8 cellular contexts compared by ENCODE assay signal in genomic region chr12:48197549-48197966, GRCh38. TPM values are rescaled to one million over a fixed set of nuclear protein-coding genes. Genes with fewer than 3 reads are reported as not detected.
A peak's percentile ranks its signal among the peaks of the same experiment; 100 is the strongest.
DNase-seq lines count a peak whose midpoint lies in the region; ATAC-seq and TF ChIP-seq lines count a peak whose summit lies in the region.

No MANE protein-coding gene starts in this region.

- ATAC-seq in GM23338 = peak; percentile 12
- ATAC-seq in right cardiac atrium = peak; percentile 46 to 61

- in situ Hi-C loops in G401 (cut with HindIII; ENCODE audit: low sequenced_read_pairs) = no loop called here

- peak overlapping the region; percentile 75 for H3K4me2 ChIP-seq in GM23338

- H3K27ac ChIP-seq in GM23338 (ENCODE audit: low read depth) (peak overlapping the region; percentile 74), right cardiac atrium (ENCODE audit: low read length) (peak overlapping the region; percentile 100)

- peaks cover 11% of the 10 kb centered on the region for H3K36me3 Mint-ChIP-seq in GM23338 (ENCODE audit: low read depth)

- H3K4me1 ChIP-seq in GM23338 (ENCODE audit: insufficient read depth) (peaks cover 8% of the 10 kb centered on the region), adipocyte (ENCODE audit: control insufficient read depth, insufficient read depth, low read length) (peaks cover 40% of the 10 kb centered on the region), right cardiac atrium (ENCODE audit: control insufficient read depth, insufficient read depth, low read length) (peaks cover 4% of the 10 kb centered on the region)

- DNase-seq in G401 (ENCODE audit: low spot score) (peak; percentile 86), GM23338 (ENCODE audit: low spot score) (peak; percentile 50), NCI-H1092 treated with DMSO at 0.1 percent for 48 hours (lab: John Stamatoyannopoulos, UW) (peak; percentile 92), adipocyte (ENCODE audit: low read depth) (peak; percentile 61), right cardiac atrium (no peak), retinal pigment epithelial cell (ENCODE audit: low read depth) (no peak), cortex of kidney (lab: John Stamatoyannopoulos, UW) (no peak), dedifferentiated amniotic fluid mesenchymal stem cell (ENCODE audit: extremely low spot score) (no peak)

- H3K9me2 ChIP-seq in GM23338 (ENCODE audit: insufficient read depth) = no peaks in the 10 kb centered on the region

- peak overlapping the region; percentile 96 for H3K9ac ChIP-seq in adipocyte (ENCODE audit: low read length)

- H3F3A ChIP-seq in GM23338 (replicated peaks; ENCODE audit: low read depth) = no peaks in the 10 kb centered on the region

- peaks cover 10% of the 10 kb centered on the region; the same call in 2 of the 3 replicates for H3K4me1 Mint-ChIP-seq in GM23338

- peaks cover 39% of the 10 kb centered on the region for H3K27me3 Mint-ChIP-seq in GM23338 (ENCODE audit: insufficient read depth, low read depth, poor library complexity)

- peak overlapping the region; percentile 79 for H3K4me3 Mint-ChIP-seq in GM23338

- TF ChIP-seq CTCF in GM23338 (conservative IDR thresholded peaks at IDR 0.05; ENCODE audit: low read depth in 2 of 2) = peak; percentile 48 to 75
- peak; percentile 60 for TF ChIP-seq CTCF in retinal pigment epithelial cell (conservative IDR thresholded peaks at IDR 0.05; ENCODE audit: low read depth, low read length)

- H3K9me3 ChIP-seq in adipocyte (ENCODE audit: control insufficient read depth, low read length) = no peaks in the 10 kb centered on the region
- no peaks in the 10 kb centered on the region for H3K9me3 ChIP-seq in right cardiac atrium (ENCODE audit: control insufficient read depth, low read length)

- under 1% methylated on average over 10 of the region's 10 CpGs for WGBS in right cardiac atrium

- H3K27ac Mint-ChIP-seq in GM23338 = peak overlapping the region; percentile 85

- H3K9me3 Mint-ChIP-seq in GM23338 = peaks cover 9% of the 10 kb centered on the region

- H2AFZ ChIP-seq in GM23338 = peak overlapping the region; percentile 88

- no peaks in the 10 kb centered on the region for H3K36me3 ChIP-seq in GM23338 (ENCODE audit: insufficient read depth)
- H3K36me3 ChIP-seq in adipocyte (ENCODE audit: control insufficient read depth, insufficient read depth, low read length, severe bottlenecking) = no peaks in the 10 kb centered on the region

- intact Hi-C loops in right cardiac atrium (cut with DNase I) = loop anchor here in 1 of 4 donors (10.0 kb wide), 1 partner anchor 147 kb away; no protein-coding TSS in a partner anchor

- H3K27me3 ChIP-seq in GM23338 (ENCODE audit: insufficient read depth) = peaks cover 63% of the 10 kb centered on the region
- no peaks in the 10 kb centered on the region for H3K27me3 ChIP-seq in adipocyte (replicated peaks; ENCODE audit: control insufficient read depth, insufficient read depth, low read length)
- H3K27me3 ChIP-seq in right cardiac atrium (ENCODE audit: control insufficient read depth, insufficient read depth) = no peaks in the 10 kb centered on the region

- no peaks in the 10 kb centered on the region for H4K20me1 ChIP-seq in GM23338 (replicated peaks; ENCODE audit: insufficient read depth)

- H3K4me3 ChIP-seq in GM23338 (peak overlapping the region; percentile 63), adipocyte (ENCODE audit: low read length) (peak overlapping the region; percentile 96), right cardiac atrium (ENCODE audit: low read length) (peak overlapping the region; percentile 97), retinal pigment epithelial cell (ENCODE audit: low read length) (peak overlapping the region; percentile 71)

- H3K79me2 ChIP-seq in GM23338 (replicated peaks; ENCODE audit: insufficient read depth) = no peaks in the 10 kb centered on the region

TF ChIP-seq in GM23338, 12 proteins besides CTCF, POLR2A, EP300 and RAD21 (continues in another document):
- TF ChIP-seq ZNF114 (CRISPR knock-in tag; IDR thresholded peaks at IDR 0.05) (no peak), EZH2 (IDR thresholded peaks at IDR 0.05; ENCODE audit: low read depth, unreplicated experiment) (no peak), ZNF331 (CRISPR knock-in tag; IDR thresholded peaks at IDR 0.05; ENCODE audit: low read depth) (no peak), NANOG (IDR thresholded peaks at IDR 0.05; ENCODE audit: borderline replicate concordance) (no peak), POLR2AphosphoS5 (IDR thresholded peaks at IDR 0.05; ENCODE audit: low read depth) (no peak), EZH2phosphoT487 (IDR thresholded peaks at IDR 0.05; ENCODE audit: unreplicated experiment) (no peak), STAT1 (IDR thresholded peaks at IDR 0.05; ENCODE audit: unreplicated experiment) (no peak), CREB1 (CRISPR knock-in tag; IDR thresholded peaks at IDR 0.05; ENCODE audit: low read depth) (no peak), ETS1 (IDR thresholded peaks at IDR 0.05) (no peak), REST (IDR thresholded peaks at IDR 0.05; ENCODE audit: unreplicated experiment) (no peak)

RNA-seq across cellular contexts. Expression of gene OR10AD1, which starts 5.5 kb away (rescaled TPM):
- not detected in 2 replicates for total RNA-seq in G401 (2014; rRNA removed; shearing (Covaris generic))
- not detected in 2 replicates for total RNA-seq in GM23338 (2014; rRNA removed; shearing (Covaris generic))
- polyA plus RNA-seq in GM23338 (2016; fragmentation: Nextera tagmentation; extraction: Ambion mirVana) = 0.17 TPM in 1 of 2 replicates, not detected in the other
- total RNA-seq in right cardiac atrium = not detected
- not detected for polyA plus RNA-seq in right cardiac atrium

RNA-seq across cellular contexts. Expression of gene CCDC184, which starts 14.1 kb away (rescaled TPM):
- 0.03 and 0.06 TPM in 2 replicates for total RNA-seq in G401 (2014; rRNA removed; shearing (Covaris generic))
- 2.8 and 3.7 TPM in 2 replicates for total RNA-seq in GM23338 (2014; rRNA removed; shearing (Covaris generic))
- 1.8 and 2.8 TPM in 2 replicates for polyA plus RNA-seq in GM23338 (2016; fragmentation: Nextera tagmentation; extraction: Ambion mirVana)
- 1 to 10 TPM in 1 of 4 donors, under 1 TPM in 3; 0.71 to 1.1 (median 0.84) TPM for total RNA-seq in right cardiac atrium
- polyA plus RNA-seq in right cardiac atrium = 0.57 TPM

RNA-seq across cellular contexts. Expression of gene ASB8, which starts 40.2 kb away (rescaled TPM):
- 10.4 and 11.0 TPM in 2 replicates for total RNA-seq in G401 (2014; rRNA removed; shearing (Covaris generic))
- total RNA-seq in GM23338 (2014; rRNA removed; shearing (Covaris generic)) = 5.4 and 8.4 TPM in 2 replicates
- polyA plus RNA-seq in GM23338 (2016; fragmentation: Nextera tagmentation; extraction: Ambion mirVana) (5.4 and 6.4 TPM in 2 replicates), right cardiac atrium (33.4 TPM)
- 10 to 100 TPM; 58.5 to 69.9 (median 62.4) TPM for total RNA-seq in right cardiac atrium

Comparison
In these comparisons a context has a peak if more than half of its experiments do, and no peak if none do; other contexts are left out.
1. DNase-seq: peak in G401 (single experiment), GM23338 (single experiment), NCI-H1092 treated with DMSO at 0.1 percent for 48 hours (single experiment) and adipocyte (single experiment); none in right cardiac atrium (0 of 3), retinal pigment epithelial cell (single experiment), cortex of kidney (single experiment) and dedifferentiated amniotic fluid mesenchymal stem cell (single experiment).
2. Peak in every context shown above with its lines, with median percentiles within 50 percentile points of each other: H3K4me3 ChIP-seq.